ENCODE assay signal across 1 cellular context in the genomic region with DNA sequence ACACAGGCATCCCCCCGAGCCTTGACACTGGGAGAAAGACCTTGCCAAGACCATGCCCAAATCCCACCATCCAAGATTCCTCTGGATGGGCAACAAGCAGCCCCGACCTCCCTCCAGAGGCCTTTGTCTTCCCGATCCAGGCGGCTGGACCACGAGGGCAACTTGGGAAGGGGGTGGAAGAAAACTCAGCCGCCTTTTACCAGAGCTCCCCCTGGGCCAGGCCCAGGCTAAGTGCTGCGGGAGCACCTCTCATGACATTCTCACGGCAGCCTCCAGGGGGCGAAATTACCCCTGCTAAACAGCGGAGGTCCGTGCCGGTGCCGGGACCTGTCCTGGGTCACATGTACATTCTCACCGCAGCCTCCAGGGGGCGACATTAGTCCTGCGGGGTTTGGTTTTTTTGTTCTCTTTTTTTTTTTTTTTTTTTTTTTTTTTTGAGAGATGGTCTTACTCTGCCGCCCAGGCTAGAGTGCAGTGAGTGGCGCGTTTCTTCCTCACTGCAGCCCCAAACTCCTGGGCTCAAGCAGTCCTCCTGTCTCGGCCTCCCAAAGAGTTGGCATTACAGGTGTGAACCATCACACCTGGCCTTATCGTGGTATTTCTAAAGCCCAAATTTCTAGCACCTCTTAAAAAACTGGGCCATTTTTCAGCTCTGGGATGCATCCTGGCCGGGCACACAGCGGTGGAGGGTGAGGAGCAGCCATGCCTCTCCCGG.
TF ChIP-seq lines count a peak whose summit lies in the region.

No MANE protein-coding gene starts in this region.

TF ChIP-seq in K562, 482 proteins besides CTCF, POLR2A, EP300 and RAD21 (continued from another document and continues in another):
- TF ChIP-seq ZNF274 (IDR thresholded peaks at IDR 0.05; ENCODE audit: borderline replicate concordance, low read depth, low read length) = no peak
- no peak for TF ChIP-seq FOXJ2 (tag; IDR thresholded peaks at IDR 0.05)
- TF ChIP-seq POLR2B (IDR thresholded peaks at IDR 0.05; ENCODE audit: low read depth, partially characterized antibody) = no peak
- TF ChIP-seq GABPB1 (CRISPR knock-in tag; IDR thresholded peaks at IDR 0.05) = peak; percentile 44; the same call in 1 of the 2 replicates
- peak in 2 of 3 experiments; percentile 31 to 68 for TF ChIP-seq YY1 (IDR thresholded peaks at IDR 0.05; ENCODE audit: borderline replicate concordance in 1 of 3, control insufficient read depth in 1 of 3, extremely low read depth in 1 of 3, insufficient read depth in 3 of 3, insufficient read length in 1 of 3, insufficient replicate concordance in 2 of 3, low read depth in 1 of 3, low read length in 2 of 3)
- no peak for TF ChIP-seq MEF2A (IDR thresholded peaks at IDR 0.05; ENCODE audit: control insufficient read depth, low read depth, low read length)
- TF ChIP-seq, protein P1, sequence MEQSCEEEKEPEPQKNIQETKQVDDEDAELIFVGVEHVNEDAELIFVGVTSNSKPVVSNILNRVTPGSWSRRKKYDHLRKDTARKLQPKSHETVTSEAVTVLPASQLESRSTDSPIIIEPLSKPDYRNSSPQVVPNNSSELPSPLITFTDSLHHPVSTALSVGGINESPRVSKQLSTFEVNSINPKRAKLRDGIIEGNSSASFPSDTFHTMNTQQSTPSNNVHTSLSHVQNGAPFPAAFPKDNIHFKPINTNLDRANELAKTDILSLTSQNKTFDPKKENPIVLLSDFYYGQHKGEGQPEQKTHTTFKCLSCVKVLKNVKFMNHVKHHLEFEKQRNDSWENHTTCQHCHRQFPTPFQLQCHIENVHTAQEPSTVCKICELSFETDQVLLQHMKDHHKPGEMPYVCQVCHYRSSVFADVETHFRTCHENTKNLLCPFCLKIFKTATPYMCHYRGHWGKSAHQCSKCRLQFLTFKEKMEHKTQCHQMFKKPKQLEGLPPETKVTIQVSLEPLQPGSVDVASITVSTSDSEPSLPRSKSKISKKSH (CRISPR knock-in tag; IDR thresholded peaks at IDR 0.05) = no peak
- peak in 1 of 2 experiments; percentile 72; a peak in 1 of 3 replicates for TF ChIP-seq CBX3 (IDR thresholded peaks at IDR 0.05; ENCODE audit: borderline replicate concordance in 1 of 2, low read length in 2 of 2)
- no peak for TF ChIP-seq COPS2 (conservative IDR thresholded peaks at IDR 0.05)
- 0 out of 2 replicates have a peak, but pooled peaks have one; percentile 34 for TF ChIP-seq ETV5 (CRISPR knock-in tag; IDR thresholded peaks at IDR 0.05; ENCODE audit: low read depth)
- no peak for TF ChIP-seq RNF219 (CRISPR knock-in tag; IDR thresholded peaks at IDR 0.05)
- TF ChIP-seq TCF7L2 (IDR thresholded peaks at IDR 0.05; ENCODE audit: low read depth, low read length) = no peak
- 0 out of 4 replicates have a peak, but pooled peaks have one; percentile 21 to 29 for TF ChIP-seq FOXK2 (conservative IDR thresholded peaks at IDR 0.05 in 1 of 2, IDR thresholded peaks at IDR 0.05 in 1 of 2; ENCODE audit: low read depth in 2 of 2)
- peak; percentile 88 for TF ChIP-seq SMC3 (conservative IDR thresholded peaks at IDR 0.05; ENCODE audit: insufficient read depth, low read depth, low read length)
- no peak for TF ChIP-seq ZNF197 (CRISPR knock-in tag; IDR thresholded peaks at IDR 0.05; ENCODE audit: low read depth)
- no peak for TF ChIP-seq PPARD (CRISPR knock-in tag; IDR thresholded peaks at IDR 0.05)
- TF ChIP-seq ZNF239 (CRISPR knock-in tag; IDR thresholded peaks at IDR 0.05) = no peak
- TF ChIP-seq, protein P2, sequence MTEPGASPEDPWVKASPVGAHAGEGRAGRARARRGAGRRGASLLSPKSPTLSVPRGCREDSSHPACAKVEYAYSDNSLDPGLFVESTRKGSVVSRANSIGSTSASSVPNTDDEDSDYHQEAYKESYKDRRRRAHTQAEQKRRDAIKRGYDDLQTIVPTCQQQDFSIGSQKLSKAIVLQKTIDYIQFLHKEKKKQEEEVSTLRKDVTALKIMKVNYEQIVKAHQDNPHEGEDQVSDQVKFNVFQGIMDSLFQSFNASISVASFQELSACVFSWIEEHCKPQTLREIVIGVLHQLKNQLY (CRISPR knock-in tag; conservative IDR thresholded peaks at IDR 0.05) = no peak
- no peak for TF ChIP-seq BRF2 (IDR thresholded peaks at IDR 0.05; ENCODE audit: borderline replicate concordance, insufficient read depth, insufficient read length)
- no peak for TF ChIP-seq IRF2 (CRISPR knock-in tag; IDR thresholded peaks at IDR 0.05)
- TF ChIP-seq MCM2 (IDR thresholded peaks at IDR 0.05; ENCODE audit: low read depth) = no peak
- no peak for TF ChIP-seq ZNF174 (CRISPR knock-in tag; IDR thresholded peaks at IDR 0.05)
- TF ChIP-seq TAF1 (IDR thresholded peaks at IDR 0.05; ENCODE audit: control insufficient read depth, extremely low read depth, insufficient read depth, low read length, severe bottlenecking) = no peak
- TF ChIP-seq NR2C2 (CRISPR knock-in tag; IDR thresholded peaks at IDR 0.05) = no peak
- no peak for TF ChIP-seq NR2C2 (tag; IDR thresholded peaks at IDR 0.05)
- no peak for TF ChIP-seq RBM14 (IDR thresholded peaks at IDR 0.05; ENCODE audit: borderline replicate concordance, insufficient read depth, low read depth, low read length)
- peak; percentile 59; the same call in 1 of the 2 replicates for TF ChIP-seq CBFB (CRISPR knock-in tag; IDR thresholded peaks at IDR 0.05)
- TF ChIP-seq E2F3 (CRISPR knock-in tag; IDR thresholded peaks at IDR 0.05) = no peak
- peak in 1 of 2 experiments; percentile 58; a peak in 1 of 4 replicates for TF ChIP-seq TEAD1 (CRISPR knock-in tag; IDR thresholded peaks at IDR 0.05)
- no peak for TF ChIP-seq RFX1 (IDR thresholded peaks at IDR 0.05)
- no peak for TF ChIP-seq XRCC4 (IDR thresholded peaks at IDR 0.05; ENCODE audit: extremely low read depth, insufficient read depth, insufficient read length)
- no peak for TF ChIP-seq FOXA1 (IDR thresholded peaks at IDR 0.05; ENCODE audit: borderline replicate concordance)
- no peak for TF ChIP-seq XRCC3 (IDR thresholded peaks at IDR 0.05)
- no peak for TF ChIP-seq ZNF224 (CRISPR knock-in tag; IDR thresholded peaks at IDR 0.05)
- no peak for TF ChIP-seq EZH2 (IDR thresholded peaks at IDR 0.05; ENCODE audit: borderline replicate concordance, low read depth, low read length)
- peak; percentile 57 for TF ChIP-seq NEUROD1 (IDR thresholded peaks at IDR 0.05; ENCODE audit: borderline replicate concordance, low read depth, low read length, partially characterized antibody)
- TF ChIP-seq TBL1XR1 (IDR thresholded peaks at IDR 0.05; ENCODE audit: low read length in 2 of 2) = peak in 1 of 2 experiments; percentile 16; a peak in 1 of 4 replicates
- no peak for TF ChIP-seq TARDBP (IDR thresholded peaks at IDR 0.05)
- no peak for TF ChIP-seq ZNF354B (CRISPR knock-in tag; IDR thresholded peaks at IDR 0.05)
- peak; percentile 92; the same call in 1 of the 2 replicates for TF ChIP-seq POLR2AphosphoS2 (IDR thresholded peaks at IDR 0.05; ENCODE audit: low read length)
- no peak for TF ChIP-seq ZNF140 (CRISPR knock-in tag; IDR thresholded peaks at IDR 0.05)
- no peak for TF ChIP-seq SIX5 (IDR thresholded peaks at IDR 0.05; ENCODE audit: borderline replicate concordance in 1 of 2, insufficient read depth in 1 of 2, low read depth in 1 of 2, low read length in 2 of 2)
- TF ChIP-seq NELFE (IDR thresholded peaks at IDR 0.05; ENCODE audit: insufficient read depth, insufficient read length) = no peak
- TF ChIP-seq RBM22 (IDR thresholded peaks at IDR 0.05; ENCODE audit: low read depth, low read length, poor library complexity, severe bottlenecking) = no peak
- no peak for TF ChIP-seq ARID1B (IDR thresholded peaks at IDR 0.05)
- no peak for TF ChIP-seq NR1H2 (CRISPR knock-in tag; IDR thresholded peaks at IDR 0.05)
- TF ChIP-seq SUPT5H (IDR thresholded peaks at IDR 0.05) = no peak
- no peak for TF ChIP-seq NCOA4 (IDR thresholded peaks at IDR 0.05; ENCODE audit: partially characterized antibody)
- no peak for TF ChIP-seq HMGXB4 (CRISPR knock-in tag; IDR thresholded peaks at IDR 0.05)
- TF ChIP-seq, protein P3, sequence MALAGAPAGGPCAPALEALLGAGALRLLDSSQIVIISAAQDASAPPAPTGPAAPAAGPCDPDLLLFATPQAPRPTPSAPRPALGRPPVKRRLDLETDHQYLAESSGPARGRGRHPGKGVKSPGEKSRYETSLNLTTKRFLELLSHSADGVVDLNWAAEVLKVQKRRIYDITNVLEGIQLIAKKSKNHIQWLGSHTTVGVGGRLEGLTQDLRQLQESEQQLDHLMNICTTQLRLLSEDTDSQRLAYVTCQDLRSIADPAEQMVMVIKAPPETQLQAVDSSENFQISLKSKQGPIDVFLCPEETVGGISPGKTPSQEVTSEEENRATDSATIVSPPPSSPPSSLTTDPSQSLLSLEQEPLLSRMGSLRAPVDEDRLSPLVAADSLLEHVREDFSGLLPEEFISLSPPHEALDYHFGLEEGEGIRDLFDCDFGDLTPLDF (CRISPR knock-in tag; IDR thresholded peaks at IDR 0.05) = no peak
- TF ChIP-seq GTF2E2 (tag; IDR thresholded peaks at IDR 0.05) = no peak
- TF ChIP-seq KDM4B (IDR thresholded peaks at IDR 0.05; ENCODE audit: borderline replicate concordance in 2 of 2, low read depth in 1 of 2) = no peak
- no peak for TF ChIP-seq THRA (IDR thresholded peaks at IDR 0.05)
- peak in 1 of 2 experiments; percentile 83; a peak in 2 of 4 replicates for TF ChIP-seq ARNT (IDR thresholded peaks at IDR 0.05)
- TF ChIP-seq ZNF212 (CRISPR knock-in tag; IDR thresholded peaks at IDR 0.05) = no peak
- TF ChIP-seq NR2C1 (IDR thresholded peaks at IDR 0.05) = 0 out of 2 replicates have a peak, but pooled peaks have one; percentile 28
- TF ChIP-seq NR2C1 (tag; IDR thresholded peaks at IDR 0.05) = no peak
- TF ChIP-seq, protein P4, sequence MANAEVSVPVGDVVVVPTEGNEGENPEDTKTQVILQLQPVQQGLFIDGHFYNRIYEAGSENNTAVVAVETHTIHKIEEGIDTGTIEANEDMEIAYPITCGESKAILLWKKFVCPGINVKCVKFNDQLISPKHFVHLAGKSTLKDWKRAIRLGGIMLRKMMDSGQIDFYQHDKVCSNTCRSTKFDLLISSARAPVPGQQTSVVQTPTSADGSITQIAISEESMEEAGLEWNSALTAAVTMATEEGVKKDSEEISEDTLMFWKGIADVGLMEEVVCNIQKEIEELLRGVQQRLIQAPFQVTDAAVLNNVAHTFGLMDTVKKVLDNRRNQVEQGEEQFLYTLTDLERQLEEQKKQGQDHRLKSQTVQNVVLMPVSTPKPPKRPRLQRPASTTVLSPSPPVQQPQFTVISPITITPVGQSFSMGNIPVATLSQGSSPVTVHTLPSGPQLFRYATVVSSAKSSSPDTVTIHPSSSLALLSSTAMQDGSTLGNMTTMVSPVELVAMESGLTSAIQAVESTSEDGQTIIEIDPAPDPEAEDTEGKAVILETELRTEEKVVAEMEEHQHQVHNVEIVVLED (CRISPR knock-in tag; IDR thresholded peaks at IDR 0.05) = no peak
- TF ChIP-seq, protein P5, sequence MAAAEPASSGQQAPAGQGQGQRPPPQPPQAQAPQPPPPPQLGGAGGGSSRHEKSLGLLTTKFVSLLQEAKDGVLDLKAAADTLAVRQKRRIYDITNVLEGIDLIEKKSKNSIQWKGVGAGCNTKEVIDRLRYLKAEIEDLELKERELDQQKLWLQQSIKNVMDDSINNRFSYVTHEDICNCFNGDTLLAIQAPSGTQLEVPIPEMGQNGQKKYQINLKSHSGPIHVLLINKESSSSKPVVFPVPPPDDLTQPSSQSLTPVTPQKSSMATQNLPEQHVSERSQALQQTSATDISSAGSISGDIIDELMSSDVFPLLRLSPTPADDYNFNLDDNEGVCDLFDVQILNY (CRISPR knock-in tag; IDR thresholded peaks at IDR 0.05) = no peak
- peak; percentile 62; the same call in 1 of the 2 replicates for TF ChIP-seq SREBF1 (IDR thresholded peaks at IDR 0.05; ENCODE audit: borderline replicate concordance, low read depth, low read length)
